ENCODE assay signal across 7 cellular contexts in genomic region chr6:35670453-35670852, GRCh38. TPM values are rescaled to one million over a fixed set of nuclear protein-coding genes. Genes with fewer than 3 reads are reported as not detected.
DNase-seq lines count a peak whose midpoint lies in the region; ATAC-seq and TF ChIP-seq lines count a peak whose summit lies in the region.
"Not testable (repeated sequence)": the region's sequence is repeated elsewhere in the genome, so short reads cannot be mapped to it uniquely, and the experiment has no call there.

No MANE protein-coding gene starts in this region.

- CTCF ChIA-PET in CD4-positive, alpha-beta T cell (lab: Charles Lee): interaction anchor here (0.6 to 2.7 kb wide), 3 partner anchors 10 to 66 kb away, joined by 5 to 14 read pairs (median 10); no protein-coding TSS in a partner anchor

- ATAC-seq in CD4-positive, alpha-beta T cell (ENCODE audit: poor library complexity); activated naive CD4-positive, alpha-beta T cell treated with anti-CD3 and anti-CD28 coated beads, Interleukin-2, amount 50 U/mL, for 72 hours; central memory CD8-positive, alpha-beta T cell (replicated peaks; ENCODE audit: extremely low read depth, poor library complexity, severe bottlenecking); psoas muscle: not testable (repeated sequence)

- POLR2A ChIA-PET in CD4-positive, alpha-beta T cell (lab: Charles Lee): interaction anchor here (0.8 to 3.2 kb wide), 3 partner anchors 37 to 70 kb away, joined by 3 to 11 read pairs (median 6); no protein-coding TSS in a partner anchor

- H3K9me2 ChIP-seq in Karpas-422 (replicated peaks; ENCODE audit: insufficient read depth, low read length): not testable (repeated sequence)

- not testable (repeated sequence) for H3K9ac ChIP-seq in Karpas-422 (ENCODE audit: low read length)

- H3K27ac ChIP-seq in CD4-positive, alpha-beta T cell (ENCODE audit: low read depth, low read length): not testable (repeated sequence)
- H3K27ac ChIP-seq in Karpas-422 (ENCODE audit: low read length) (0 out of 2 replicates have a peak overlapping the region, but pooled peaks have one; percentile 69), psoas muscle (peak overlapping the region; percentile 73)

- H3K27ac Mint-ChIP-seq in CD4-positive, alpha-beta T cell: peak overlapping the region; percentile 91
- H3K27ac Mint-ChIP-seq in T-helper 2 cell treated with Interferon-gamma antibody and Interleukin-4, amounts not matched to agents 5 μg/mL and 100 μg/mL, for 36 hours: peak overlapping the region; percentile 60
- peak overlapping the region; percentile 83 for H3K27ac Mint-ChIP-seq in activated T-cell treated with anti-CD3 and anti-CD28 coated beads, Interleukin-2, amount 50 U/mL, for 24 hours
- peak overlapping the region; percentile 81 to 85 for H3K27ac Mint-ChIP-seq in activated naive CD4-positive, alpha-beta T cell treated with anti-CD3 and anti-CD28 coated beads, Interleukin-2, amount 50 U/mL, for 72 hours
- peak overlapping the region; percentile 91 for H3K27ac Mint-ChIP-seq in central memory CD8-positive, alpha-beta T cell (ENCODE audit: low read depth)

- H3K4me3 Mint-ChIP-seq in CD4-positive, alpha-beta T cell: peak overlapping the region; percentile 28
- H3K4me3 Mint-ChIP-seq in T-helper 2 cell treated with Interferon-gamma antibody and Interleukin-4, amounts not matched to agents 5 μg/mL and 100 μg/mL, for 36 hours: peak overlapping the region; percentile 7
- H3K4me3 Mint-ChIP-seq in activated T-cell treated with anti-CD3 and anti-CD28 coated beads, Interleukin-2, amount 50 U/mL, for 24 hours: peak overlapping the region; percentile 29
- not testable (repeated sequence) for H3K4me3 Mint-ChIP-seq in central memory CD8-positive, alpha-beta T cell

- peaks cover 98% of the 10 kb centered on the region for H3K79me2 ChIP-seq in Karpas-422 (ENCODE audit: low read length)

- WGBS in psoas muscle, 3 donors: 91 to 96% (median 95%) methylated on average over 9 of the region's 9 CpGs

- not testable (repeated sequence) for H3K36me3 ChIP-seq in Karpas-422 (ENCODE audit: insufficient read depth, low read length)
- peaks cover 2 to 12% of the 10 kb centered on the region in 2 donors for H3K36me3 ChIP-seq in psoas muscle (ENCODE audit: insufficient read depth in 1 of 2, low read depth in 1 of 2)

- H2AFZ ChIP-seq in Karpas-422 (ENCODE audit: low read length): not testable (repeated sequence)

- not testable (repeated sequence) for H4K20me1 ChIP-seq in Karpas-422 (ENCODE audit: insufficient read depth, low read depth, low read length)

- not testable (repeated sequence) for H3K27me3 ChIP-seq in CD4-positive, alpha-beta T cell (ENCODE audit: control insufficient read depth, insufficient read depth, low read length); Karpas-422 (ENCODE audit: low read length); psoas muscle (ENCODE audit: insufficient read depth in 3 of 3, low read length in 2 of 3)

- not testable (repeated sequence) for H3K9me3 ChIP-seq in CD4-positive, alpha-beta T cell (ENCODE audit: control insufficient read depth, low read length); Karpas-422 (ENCODE audit: low read length); psoas muscle

- H3K4me3 ChIP-seq in Karpas-422 (ENCODE audit: low read length); psoas muscle: not testable (repeated sequence)

- not testable (repeated sequence) for H3K4me2 ChIP-seq in Karpas-422 (ENCODE audit: low read depth, low read length, poor library complexity, severe bottlenecking)

- not testable (repeated sequence) for TF ChIP-seq CTCF in CD4-positive, alpha-beta T cell (IDR thresholded peaks at IDR 0.05); psoas muscle (IDR thresholded peaks at IDR 0.05)

- peaks cover 70% of the 10 kb centered on the region for H3K4me1 ChIP-seq in Karpas-422 (ENCODE audit: low read length)
- H3K4me1 ChIP-seq in psoas muscle: peaks cover 69% of the 10 kb centered on the region

- H3K36me3 Mint-ChIP-seq in CD4-positive, alpha-beta T cell (ENCODE audit: low read depth): peaks cover 29% of the 10 kb centered on the region
- not testable (repeated sequence) for H3K36me3 Mint-ChIP-seq in T-helper 2 cell treated with Interferon-gamma antibody and Interleukin-4, amounts not matched to agents 5 μg/mL and 100 μg/mL, for 36 hours (ENCODE audit: low read depth); central memory CD8-positive, alpha-beta T cell (ENCODE audit: insufficient read depth)
- H3K36me3 Mint-ChIP-seq in activated T-cell treated with anti-CD3 and anti-CD28 coated beads, Interleukin-2, amount 50 U/mL, for 24 hours (ENCODE audit: low read depth): peaks cover 31% of the 10 kb centered on the region
- H3K36me3 Mint-ChIP-seq in activated naive CD4-positive, alpha-beta T cell treated with anti-CD3 and anti-CD28 coated beads, Interleukin-2, amount 50 U/mL, for 72 hours: peaks cover 0 to 18% of the 10 kb centered on the region in 2 donors

- not testable (repeated sequence) for H3K27me3 Mint-ChIP-seq in CD4-positive, alpha-beta T cell; T-helper 2 cell treated with Interferon-gamma antibody and Interleukin-4, amounts not matched to agents 5 μg/mL and 100 μg/mL, for 36 hours (ENCODE audit: low read depth); activated T-cell treated with anti-CD3 and anti-CD28 coated beads, Interleukin-2, amount 50 U/mL, for 24 hours; central memory CD8-positive, alpha-beta T cell

- H3K9me3 Mint-ChIP-seq in CD4-positive, alpha-beta T cell; T-helper 2 cell treated with Interferon-gamma antibody and Interleukin-4, amounts not matched to agents 5 μg/mL and 100 μg/mL, for 36 hours; activated T-cell treated with anti-CD3 and anti-CD28 coated beads, Interleukin-2, amount 50 U/mL, for 24 hours; activated naive CD4-positive, alpha-beta T cell treated with anti-CD3 and anti-CD28 coated beads, Interleukin-2, amount 50 U/mL, for 72 hours; central memory CD8-positive, alpha-beta T cell: not testable (repeated sequence)

- not testable (repeated sequence) for DNase-seq in CD4-positive, alpha-beta T cell; Karpas-422; T-helper 2 cell treated with Interferon-gamma antibody and Interleukin-4, amounts not matched to agents 5 μg/mL and 100 μg/mL, for 36 hours (ENCODE audit: low spot score); activated T-cell treated with anti-CD3 and anti-CD28 coated beads, Interleukin-2, amount 50 U/mL, for 24 hours; activated naive CD4-positive, alpha-beta T cell treated with anti-CD3 and anti-CD28 coated beads, Interleukin-2, amount 50 U/mL, for 72 hours (ENCODE audit: low spot score in 2 of 2); central memory CD8-positive, alpha-beta T cell (ENCODE audit: low spot score in 2 of 2)
- peak in 1 of 2 donors; percentile 39 for DNase-seq in psoas muscle

- peaks cover 66% of the 10 kb centered on the region for H3K4me1 Mint-ChIP-seq in CD4-positive, alpha-beta T cell (ENCODE audit: low read depth)
- peaks cover 52% of the 10 kb centered on the region for H3K4me1 Mint-ChIP-seq in T-helper 2 cell treated with Interferon-gamma antibody and Interleukin-4, amounts not matched to agents 5 μg/mL and 100 μg/mL, for 36 hours (ENCODE audit: low read depth)
- H3K4me1 Mint-ChIP-seq in activated T-cell treated with anti-CD3 and anti-CD28 coated beads, Interleukin-2, amount 50 U/mL, for 24 hours (ENCODE audit: low read depth): peaks cover 73% of the 10 kb centered on the region
- peaks cover 41% of the 10 kb centered on the region for H3K4me1 Mint-ChIP-seq in central memory CD8-positive, alpha-beta T cell

- intact Hi-C loops in CD4-positive, alpha-beta T cell (cut with DNase I, micrococcal nuclease); psoas muscle (cut with DNase I): not testable (repeated sequence)

RNA-seq across cellular contexts. Expression of gene FKBP5, which starts 18.3 kb away (rescaled TPM):
- total RNA-seq in CD4-positive, alpha-beta T cell: 10 to 100 TPM; 72.6 to 75.9 TPM
- 22.9 and 28.3 TPM in 2 replicates for total RNA-seq in Karpas-422 (2014; rRNA removed; shearing (Covaris generic); ENCODE audit: low replicate concordance)
- total RNA-seq in activated naive CD4-positive, alpha-beta T cell treated with anti-CD3 and anti-CD28 coated beads, Interleukin-2, amount 50 U/mL, for 72 hours: 100 to 1,000 TPM in 1 of 2 donors, 10 to 100 TPM in 1; 70.1 to 229 TPM
- 1,000 to 10,000 TPM in 1 of 4 donors, 100 to 1,000 TPM in 2, 10 to 100 TPM in 1; 56.5 to 1,905 (median 378) TPM for total RNA-seq in psoas muscle
- 100 to 1,000 TPM; 296 to 849 (median 675) TPM for polyA plus RNA-seq in psoas muscle
